8 cellular contexts compared by ENCODE assay signal in genomic region chr6:41371992-41372525, GRCh38. TPM values are rescaled to one million over a fixed set of nuclear protein-coding genes. Genes with fewer than 3 reads are reported as not detected.
DNase-seq lines count a peak whose midpoint lies in the region; ATAC-seq and TF ChIP-seq lines count a peak whose summit lies in the region.

No MANE protein-coding gene starts in this region.

- peaks cover 9 to 12% of the 10 kb centered on the region in 2 donors for H3K4me1 ChIP-seq in esophagus (ENCODE audit: control insufficient read depth in 2 of 2, insufficient read depth in 2 of 2, low read length in 1 of 2)

- peaks cover 30% of the 10 kb centered on the region for H3K4me1 Mint-ChIP-seq in Calu3 (ENCODE audit: low read depth, unreplicated experiment)
- H3K4me1 Mint-ChIP-seq in osteocyte (ENCODE audit: unreplicated experiment), result peaks cover 54% of the 10 kb centered on the region

- no peaks in the 10 kb centered on the region for H3K9me3 Mint-ChIP-seq in Calu3 (ENCODE audit: low read depth, unreplicated experiment)
- no peaks in the 10 kb centered on the region for H3K9me3 Mint-ChIP-seq in osteocyte (ENCODE audit: unreplicated experiment)

- H3K27me3 ChIP-seq in esophagus (ENCODE audit: control insufficient read depth in 1 of 2, insufficient read depth in 2 of 2, low read length in 2 of 2) (peaks cover 4 to 16% of the 10 kb centered on the region in 2 donors), MG63 (peaks cover 24% of the 10 kb centered on the region)

- no peak overlapping the region for H3K27ac ChIP-seq in esophagus (ENCODE audit: low read depth in 2 of 2, low read length in 1 of 2)

- TF ChIP-seq CTCF in Calu3 (IDR thresholded peaks at IDR 0.05; ENCODE audit: unreplicated experiment) (no peak), osteocyte (IDR thresholded peaks at IDR 0.05) (no peak)

- DNase-seq in Calu3 (no peak), RKO (ENCODE audit: low spot score) (peak; percentile 35), osteocyte (ENCODE audit: extremely low spot score, unreplicated experiment) (peak; percentile 82), MG63 (no peak)

- WGBS in esophagus, 2 donors, result 2 to 3% methylated on average over 31 to 34 of the region's 34 CpGs

- H3K36me3 ChIP-seq in esophagus (ENCODE audit: control insufficient read depth in 2 of 2, insufficient read depth in 2 of 2, low read length in 1 of 2) (no peaks in the 10 kb centered on the region), MG63 (no peaks in the 10 kb centered on the region)

- peak overlapping the region; percentile 64 for H3K4me3 Mint-ChIP-seq in Calu3 (ENCODE audit: low read depth, unreplicated experiment)
- peak overlapping the region; percentile 64 for H3K4me3 Mint-ChIP-seq in osteocyte (ENCODE audit: unreplicated experiment)

- BruUV-seq in Calu3 (replicated peaks; lab: Mats Ljungman, UMichigan), result no TSS peak

- H3K4me3 ChIP-seq in esophagus (ENCODE audit: low read depth in 1 of 2, low read length in 2 of 2) (peak overlapping the region; percentile 6 to 24), MG63 (no peak overlapping the region)

- intact Hi-C loops in Calu3 (cut with micrococcal nuclease; ENCODE audit: unreplicated experiment), result no loop called here

- CTCF ChIA-PET in Calu3 (lab: Charles Lee), result interaction anchor here (0.9 to 1.1 kb wide), 4 partner anchors 81 to 311 kb away, joined by 3 to 4 read pairs (median 3); no protein-coding TSS in a partner anchor

- peaks cover 20% of the 10 kb centered on the region for H3K36me3 Mint-ChIP-seq in Calu3 (ENCODE audit: insufficient read depth, unreplicated experiment)
- no peaks in the 10 kb centered on the region for H3K36me3 Mint-ChIP-seq in osteocyte (ENCODE audit: unreplicated experiment)

- H3K9me3 ChIP-seq in esophagus (ENCODE audit: control insufficient read depth in 2 of 2, insufficient read depth in 1 of 2, low read depth in 1 of 2, low read length in 1 of 2) (peaks cover 0 to 3% of the 10 kb centered on the region in 2 donors), MG63 (no peaks in the 10 kb centered on the region)

- ATAC-seq in HG02981 (IDR thresholded peaks at IDR 0.05; ENCODE audit: unreplicated experiment), result no peak
- ATAC-seq in HG03457 (IDR thresholded peaks at IDR 0.05; ENCODE audit: unreplicated experiment), result no peak
- ATAC-seq in GM18858 (IDR thresholded peaks at IDR 0.05; ENCODE audit: unreplicated experiment), result no peak

- H3K27ac Mint-ChIP-seq in Calu3 (ENCODE audit: unreplicated experiment), result no peak overlapping the region
- H3K27ac Mint-ChIP-seq in osteocyte (ENCODE audit: unreplicated experiment), result no peak overlapping the region

- peaks cover 80% of the 10 kb centered on the region for H3K27me3 Mint-ChIP-seq in Calu3 (ENCODE audit: unreplicated experiment)
- peaks cover 69% of the 10 kb centered on the region for H3K27me3 Mint-ChIP-seq in osteocyte (ENCODE audit: unreplicated experiment)

RNA-seq across cellular contexts. Expression of gene NCR2, which starts 36.7 kb away (rescaled TPM):
- total RNA-seq in Calu3 (2022), result not detected in 2 replicates
- not detected for polyA plus RNA-seq in esophagus
- total RNA-seq in osteocyte, result not detected in 2 replicates
- not detected in 2 replicates for total RNA-seq in MG63 (2014; rRNA removed; shearing (Covaris generic); ENCODE audit: low replicate concordance)

Comparison
In these comparisons a context has a peak if more than half of its experiments do, and no peak if none do; other contexts are left out.
1. DNase-seq: peak in RKO (single experiment) and osteocyte (single experiment); none in Calu3 (single experiment) and MG63 (single experiment).